Comparison of ENCODE assay signal across 8 cellular contexts in genomic region chr2:203534486-203535077, GRCh38. TPM values are rescaled to one million over a fixed set of nuclear protein-coding genes. Genes with fewer than 3 reads are reported as not detected.
DNase-seq lines count a peak whose midpoint lies in the region; ATAC-seq, FAIRE-seq and TF ChIP-seq lines count a peak whose summit lies in the region.

No MANE protein-coding gene starts in this region.

- DNase-seq in NCI-H1436 (lab: John Stamatoyannopoulos, UW) (peak; percentile 12), NCI-H1436 treated with DMSO at 0.1 percent for 48 hours (lab: John Stamatoyannopoulos, UW) (no peak), bronchial epithelial cell (ENCODE audit: low read depth) (peak; percentile 21), left lung (peak in 1 of 2 donors; percentile 40), NCI-H128 (lab: John Stamatoyannopoulos, UW; ENCODE audit: unreplicated experiment) (no peak)
- DNase-seq in stimulated activated CD4-positive, alpha-beta T cell treated with anti-CD3 and anti-CD28 coated beads, TNF-alpha, amount 100 ng/mL, for 4 hours (ENCODE audit: low read depth in 3 of 3): peak; percentile 6 to 16 (median 11)

- peak overlapping the region; percentile 64 for H3K4me3 Mint-ChIP-seq in T-helper 1 cell treated with Interleukin-12 subunit alpha and Interleukin-12 subunit beta and Interleukin-4 antibody, amounts not matched to agents 30 μg/mL and 1 μg/mL, for 36 hours

- peaks cover 66% of the 10 kb centered on the region for H3K27me3 Mint-ChIP-seq in T-helper 1 cell treated with Interleukin-12 subunit alpha and Interleukin-12 subunit beta and Interleukin-4 antibody, amounts not matched to agents 30 μg/mL and 1 μg/mL, for 36 hours (ENCODE audit: low read depth)

- H3K27ac Mint-ChIP-seq in T-helper 1 cell treated with Interleukin-12 subunit alpha and Interleukin-12 subunit beta and Interleukin-4 antibody, amounts not matched to agents 30 μg/mL and 1 μg/mL, for 36 hours: no peak overlapping the region

- peaks cover 15% of the 10 kb centered on the region for H3K4me1 Mint-ChIP-seq in T-helper 1 cell treated with Interleukin-12 subunit alpha and Interleukin-12 subunit beta and Interleukin-4 antibody, amounts not matched to agents 30 μg/mL and 1 μg/mL, for 36 hours (ENCODE audit: low read depth)

- ATAC-seq in HG03159 (IDR thresholded peaks at IDR 0.05; ENCODE audit: unreplicated experiment) (peak; percentile 45), left lung (peak; percentile 35)

- no peaks in the 10 kb centered on the region for H3K27me3 ChIP-seq in bronchial epithelial cell (ENCODE audit: control insufficient read depth, insufficient read depth, low read length)
- peaks cover 0 to 49% of the 10 kb centered on the region in 2 donors for H3K27me3 ChIP-seq in left lung

- FAIRE-seq in bronchial epithelial cell (lab: Jason Lieb, UNC): no peak

- intact Hi-C loops in left lung (cut with DNase I): no loop called here

- peak overlapping the region; percentile 95 for H3K4me3 ChIP-seq in bronchial epithelial cell (ENCODE audit: low read depth, low read length)
- peak overlapping the region; percentile 86 to 95 for H3K4me3 ChIP-seq in left lung

- H3K9me3 Mint-ChIP-seq in T-helper 1 cell treated with Interleukin-12 subunit alpha and Interleukin-12 subunit beta and Interleukin-4 antibody, amounts not matched to agents 30 μg/mL and 1 μg/mL, for 36 hours: peaks cover 20% of the 10 kb centered on the region

- no peaks in the 10 kb centered on the region for H3K36me3 ChIP-seq in bronchial epithelial cell (ENCODE audit: control insufficient read depth, insufficient read depth, low read length)
- H3K36me3 ChIP-seq in left lung: no peaks in the 10 kb centered on the region

- peak overlapping the region; percentile 96 to 97 for H3K27ac ChIP-seq in left lung

- peaks cover 10 to 27% of the 10 kb centered on the region in 2 donors for H3K4me1 ChIP-seq in left lung

- peaks cover 6% of the 10 kb centered on the region for H3K36me3 Mint-ChIP-seq in T-helper 1 cell treated with Interleukin-12 subunit alpha and Interleukin-12 subunit beta and Interleukin-4 antibody, amounts not matched to agents 30 μg/mL and 1 μg/mL, for 36 hours (ENCODE audit: low read depth)

- no peak for TF ChIP-seq CTCF in bronchial epithelial cell (IDR thresholded peaks at IDR 0.05; ENCODE audit: insufficient read depth, low read length, severe bottlenecking)
- TF ChIP-seq CTCF in left lung (IDR thresholded peaks at IDR 0.05): no peak

- peaks cover 0 to 5% of the 10 kb centered on the region in 2 donors for H3K9me3 ChIP-seq in left lung

RNA-seq across cellular contexts. Expression of gene RAPH1, which starts 0.5 kb away (rescaled TPM):
- 15.3 and 19.5 TPM in 2 replicates for total RNA-seq in bronchial epithelial cell
- 10 to 100 TPM; 70.7 to 74.7 TPM for total RNA-seq in left lung

Comparison
In these comparisons a context has a peak if more than half of its experiments do, and no peak if none do; other contexts are left out.
1. DNase-seq: peak in NCI-H1436 (single experiment), bronchial epithelial cell (single experiment) and stimulated activated CD4-positive, alpha-beta T cell treated with anti-CD3 and anti-CD28 coated beads, TNF-alpha, amount 100 ng/mL, for 4 hours (3 of 3); none in NCI-H1436 treated with DMSO at 0.1 percent for 48 hours (single experiment) and NCI-H128 (single experiment).